Comparison of ENCODE assay signal across 31 cellular contexts in the genomic region with DNA sequence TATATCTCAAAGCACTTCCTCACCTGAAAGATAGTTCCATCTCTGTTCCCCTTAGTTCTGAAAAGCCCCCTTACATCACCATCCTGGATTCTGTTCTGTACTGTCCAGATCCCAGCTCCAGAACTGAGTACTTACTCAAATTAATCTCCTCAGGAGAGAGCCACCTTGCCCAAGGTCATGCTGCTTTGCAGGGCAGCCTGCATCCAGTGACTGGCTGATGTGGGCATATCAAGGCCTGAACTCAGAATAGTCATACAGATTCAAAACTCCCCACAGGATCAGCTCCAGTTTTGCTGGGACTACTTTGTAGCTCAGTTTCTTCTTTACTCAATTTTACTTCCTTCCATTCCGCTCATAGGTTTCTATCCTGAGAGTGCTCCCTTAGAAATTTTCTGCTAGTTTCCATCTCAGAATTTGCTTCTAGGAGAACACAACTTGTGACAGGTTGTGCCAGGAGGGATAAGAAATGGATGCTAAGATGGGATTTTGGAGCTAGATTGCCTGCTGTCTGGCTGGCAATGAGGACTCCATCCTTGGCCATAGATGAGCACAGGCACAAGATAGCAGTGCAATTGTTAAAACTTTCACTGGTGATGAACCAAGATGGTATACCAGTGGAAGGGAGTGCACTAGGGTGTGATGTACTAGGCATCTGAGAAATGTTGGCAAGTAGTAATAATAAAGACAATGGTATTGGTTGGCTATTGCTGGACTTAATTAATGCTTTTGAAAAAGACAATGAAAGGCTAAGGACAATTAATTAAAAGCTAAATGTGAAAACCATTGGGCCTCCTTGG. TPM values are rescaled to one million over a fixed set of nuclear protein-coding genes. Genes with fewer than 3 reads are reported as not detected.
DNase-seq lines count a peak whose midpoint lies in the region; ATAC-seq, FAIRE-seq and TF ChIP-seq lines count a peak whose summit lies in the region.
"Had no signal": no experiment of that assay in that cellular context is flagged by ENCODE, and none has a peak within 500 bp of the region (broad histone marks: within the 10 kb centered on the region; RNA-seq: fewer than 3 reads in every experiment).

No MANE protein-coding gene starts in this region.

- H3K4me1 Mint-ChIP-seq in activated T-cell treated with anti-CD3 and anti-CD28 coated beads, Interleukin-2, amount 50 U/mL, for 24 hours (ENCODE audit: low read depth): peaks cover 30% of the 10 kb centered on the region
- H3K4me1 Mint-ChIP-seq in neural progenitor cell: peaks cover 11% of the 10 kb centered on the region

- DNase-seq in activated T-cell treated with anti-CD3 and anti-CD28 coated beads, Interleukin-2, amount 50 U/mL, for 24 hours: no peak
- no peak for DNase-seq in activated T-cell treated with anti-CD3 and anti-CD28 coated beads, Interleukin-2, amount 50 U/mL, for 48 hours
- no peak for DNase-seq in GM12891 (ENCODE audit: insufficient read length, low spot score)
- DNase-seq in GM12878 (ENCODE audit: low read depth, low spot score): no peak
- no peak for DNase-seq in neural progenitor cell (ENCODE audit: low spot score)
- no peak for DNase-seq in SIG-M5 treated with dmso at 0.1 percent for 504 hours (lab: John Stamatoyannopoulos, UW; ENCODE audit: unreplicated experiment)
- DNase-seq in germinal center (ENCODE audit: low spot score): no peak
- DNase-seq: activated CD4-positive, alpha-beta T cell treated with anti-CD3 and anti-CD28 coated beads, Interleukin-2, amount 50 U/mL, for 4 hours; activated CD4-positive, CD25-positive, alpha-beta regulatory T cell; activated naive CD4-positive, alpha-beta T cell treated with Interleukin-2 at 50 U/mL for 16 hours; amygdala; BE2C; gastrocnemius medialis; GM23248; kidney glomerular epithelial cell; lower lobe of right lung; midbrain; naive B cell; NCI-H1048; NCI-H187; NCI-H446 treated with DMSO at 0.1 percent for 48 hours; NCI-H82; PC-3; SK-N-SH; stimulated activated CD4-positive, alpha-beta T cell treated with anti-CD3 and anti-CD28 coated beads, Interleukin-15, amount 100 ng/mL, for 24 hours; stimulated activated CD4-positive, alpha-beta T cell treated with anti-CD3 and anti-CD28 coated beads, Interleukin-4, amount 100 ng/mL, for 4 hours; substantia nigra had no signal

- no TSS peak for BruUV-seq in GM12878 (replicated peaks; lab: Mats Ljungman, UMichigan)

- no peak overlapping the region for H3K27ac ChIP-seq in GM12878 (ENCODE audit: control insufficient read depth, insufficient read depth)
- no peak overlapping the region for H3K27ac ChIP-seq in neural progenitor cell
- H3K27ac ChIP-seq: gastrocnemius medialis, GM23248, lower lobe of right lung had no signal

- H3K9me3 Mint-ChIP-seq in activated T-cell treated with anti-CD3 and anti-CD28 coated beads, Interleukin-2, amount 50 U/mL, for 24 hours: no peaks in the 10 kb centered on the region
- H3K9me3 Mint-ChIP-seq in neural progenitor cell: no peaks in the 10 kb centered on the region
- H3K9me3 Mint-ChIP-seq: naive B cell; stimulated activated memory B cell treated with anti-CD40 and anti-IgM and Interleukin-4, amounts not matched to agents 10 μg/mL and 1 μg/mL and 100 μg/mL, for 72 hours; type B pancreatic cell had no signal

- RAD21 ChIA-PET in GM12878 (lab: Charles Lee; ENCODE audit: unreplicated experiment): interaction anchor here (0.5 to 3.5 kb wide), 6 partner anchors 13 to 100 kb away, joined by 3 to 22 read pairs (median 3); no protein-coding TSS in a partner anchor

- H3K27me3 ChIP-seq in GM12878 (replicated peaks in 1 of 2; ENCODE audit: control insufficient read depth in 2 of 2, insufficient read depth in 2 of 2, low read length in 1 of 2) (no peaks in the 10 kb centered on the region), neural progenitor cell (no peaks in the 10 kb centered on the region)
- H3K27me3 ChIP-seq: BE2C, gastrocnemius medialis had no signal

- H3K27me3 Mint-ChIP-seq in activated T-cell treated with anti-CD3 and anti-CD28 coated beads, Interleukin-2, amount 50 U/mL, for 24 hours: no peaks in the 10 kb centered on the region
- H3K27me3 Mint-ChIP-seq in neural progenitor cell (ENCODE audit: insufficient read depth, low read depth): peaks cover 8% of the 10 kb centered on the region
- H3K27me3 Mint-ChIP-seq: naive B cell; stimulated activated memory B cell treated with anti-CD40 and anti-IgM and Interleukin-4, amounts not matched to agents 10 μg/mL and 1 μg/mL and 100 μg/mL, for 72 hours had no signal

- H3K4me1 ChIP-seq in GM12878 (ENCODE audit: control insufficient read depth, insufficient read depth, low read length): peaks cover 4% of the 10 kb centered on the region
- H3K4me1 ChIP-seq in neural progenitor cell: no peaks in the 10 kb centered on the region
- H3K4me1 ChIP-seq: BE2C, Caco-2, gastrocnemius medialis had no signal

- intact Hi-C loops in GM12878 (cut with micrococcal nuclease; ENCODE audit: unreplicated experiment): no loop called here

- H3K4me2 ChIP-seq in GM12878 (ENCODE audit: control insufficient read depth, insufficient read depth) (no peak overlapping the region), neural progenitor cell (no peak overlapping the region)
- H3K4me2 ChIP-seq: SK-N-SH had no signal

- H3K4me3 ChIP-seq in GM12878 (no peak overlapping the region), neural progenitor cell (no peak overlapping the region)
- H3K4me3 ChIP-seq: gastrocnemius medialis, GM23248, lower lobe of right lung had no signal

- H3K36me3 Mint-ChIP-seq in activated T-cell treated with anti-CD3 and anti-CD28 coated beads, Interleukin-2, amount 50 U/mL, for 24 hours (ENCODE audit: low read depth): peaks cover 60% of the 10 kb centered on the region
- H3K36me3 Mint-ChIP-seq in neural progenitor cell: no peaks in the 10 kb centered on the region
- H3K36me3 Mint-ChIP-seq: type B pancreatic cell had no signal

- H4K20me1 ChIP-seq in GM12878 (ENCODE audit: control insufficient read depth, insufficient read depth) (peaks cover 9% of the 10 kb centered on the region; the same call in 1 of the 2 replicates), neural progenitor cell (ENCODE audit: low read depth) (no peaks in the 10 kb centered on the region)

- no peak for TF ChIP-seq CTCF in GM12878 (IDR thresholded peaks at IDR 0.05 in 2 of 3, conservative IDR thresholded peaks at IDR 0.05 in 1 of 3; ENCODE audit: control insufficient read depth in 2 of 3, extremely low read depth in 1 of 3, insufficient read depth in 1 of 3, low read depth in 3 of 3, low read length in 3 of 3)
- TF ChIP-seq CTCF in neural progenitor cell (IDR thresholded peaks at IDR 0.05): no peak

- 94% methylated on average over 1 of the region's 1 CpG for WGBS in GM12878 (ENCODE audit: insufficient coverage, insufficient replicate concordance, low lambda C conversion rate, missing lambda C conversion rate)

- H3K36me3 ChIP-seq in GM12878 (ENCODE audit: control insufficient read depth in 2 of 2, insufficient read depth in 2 of 2, low read length in 1 of 2) (peaks cover 17 to 35% of the 10 kb centered on the region in 2 experiments), neural progenitor cell (no peaks in the 10 kb centered on the region)
- H3K36me3 ChIP-seq: BE2C, gastrocnemius medialis had no signal

- no peak for TF ChIP-seq EP300 in GM12878 (IDR thresholded peaks at IDR 0.05; ENCODE audit: borderline replicate concordance in 1 of 2, control insufficient read depth in 1 of 2, low read depth in 2 of 2, low read length in 2 of 2)

- no peaks in the 10 kb centered on the region for H3K9me3 ChIP-seq in GM12878 (replicated peaks; ENCODE audit: control insufficient read depth, insufficient read depth, low read length)
- no peaks in the 10 kb centered on the region for H3K9me3 ChIP-seq in neural progenitor cell (ENCODE audit: low read depth)
- H3K9me3 ChIP-seq: BE2C, Caco-2, gastrocnemius medialis, lower lobe of right lung, SK-N-SH had no signal

- ATAC-seq in GM12878 (peak; percentile 38), HG02588 (IDR thresholded peaks at IDR 0.05; ENCODE audit: unreplicated experiment) (no peak)
- ATAC-seq: gastrocnemius medialis; lower lobe of right lung; PC-3; stimulated activated memory B cell treated with anti-CD40 and anti-IgM and Interleukin-4, amounts not matched to agents 10 μg/mL and 1 μg/mL and 100 μg/mL, for 72 hours had no signal

- H3K9ac ChIP-seq in GM12878 (ENCODE audit: control insufficient read depth, insufficient read depth, low read length) (no peak overlapping the region), neural progenitor cell (no peak overlapping the region)
- H3K9ac ChIP-seq: GM23248, SK-N-SH had no signal

- H3K79me2 ChIP-seq in GM12878 (ENCODE audit: control insufficient read depth, insufficient read depth, low read length) (peaks cover 21% of the 10 kb centered on the region), neural progenitor cell (ENCODE audit: low read depth) (no peaks in the 10 kb centered on the region)

- in situ Hi-C loops in GM12878 (cut with MboI): no loop called here

- no peak overlapping the region for H2AFZ ChIP-seq in GM12878 (ENCODE audit: control insufficient read depth, low read depth, low read length)
- H2AFZ ChIP-seq in neural progenitor cell (replicated peaks): no peak overlapping the region
- H2AFZ ChIP-seq: GM23248 had no signal

- H3K27ac Mint-ChIP-seq in activated T-cell treated with anti-CD3 and anti-CD28 coated beads, Interleukin-2, amount 50 U/mL, for 24 hours: peak overlapping the region; percentile 82
- H3K27ac Mint-ChIP-seq in neural progenitor cell: peak overlapping the region; percentile 67
- H3K27ac Mint-ChIP-seq: stimulated activated memory B cell treated with anti-CD40 and anti-IgM and Interleukin-4, amounts not matched to agents 10 μg/mL and 1 μg/mL and 100 μg/mL, for 72 hours; type B pancreatic cell had no signal

- no peak for TF ChIP-seq RAD21 in GM12878 (IDR thresholded peaks at IDR 0.05; ENCODE audit: insufficient read depth, low read depth, low read length)

- POLR2A ChIA-PET in GM12878 (lab: Charles Lee): interaction anchor here (0.6 to 1.5 kb wide), 4 partner anchors 11 to 206 kb away, joined by 3 to 6 read pairs (median 5); no protein-coding TSS in a partner anchor

- CTCF ChIA-PET in GM12878 (lab: Yijun Ruan, JAX): interaction anchor here (1.2 to 4.2 kb wide), 7 partner anchors 9 to 118 kb away, joined by 4 to 23 read pairs (median 6); no protein-coding TSS in a partner anchor

- FAIRE-seq in GM12891 (lab: Jason Lieb, UNC) (no peak), GM12878 (lab: Jason Lieb, UNC) (no peak)

- TF ChIP-seq POLR2A in GM12891 (IDR thresholded peaks at IDR 0.05; ENCODE audit: low read depth, low read length) (peak; percentile 74; the same call in 1 of the 2 replicates), GM12878 (IDR thresholded peaks at IDR 0.05; ENCODE audit: low read depth, low read length) (no peak; the same call in 1 of the 2 replicates)

- SMC1A ChIA-PET in GM12878 (lab: Charles Lee; ENCODE audit: uncharacterized antibody, unreplicated experiment): interaction anchor here (0.7 to 6.8 kb wide), 15 partner anchors 9 to 100 kb away, joined by 3 to 57 read pairs (median 3); no protein-coding TSS in a partner anchor

- no peaks in the 10 kb centered on the region for H3F3A ChIP-seq in neural progenitor cell (ENCODE audit: low read depth)

- no peak overlapping the region for H3K4me3 Mint-ChIP-seq in activated T-cell treated with anti-CD3 and anti-CD28 coated beads, Interleukin-2, amount 50 U/mL, for 24 hours
- H3K4me3 Mint-ChIP-seq in neural progenitor cell: no peak overlapping the region
- H3K4me3 Mint-ChIP-seq: naive B cell; stimulated activated memory B cell treated with anti-CD40 and anti-IgM and Interleukin-4, amounts not matched to agents 10 μg/mL and 1 μg/mL and 100 μg/mL, for 72 hours; type B pancreatic cell had no signal

RNA-seq across cellular contexts. Expression of a gene that starts 17.3 kb away (rescaled TPM):
- 1,164 TPM for polyA plus RNA-seq in GM12891 (2012; ENCODE audit: low read depth, missing spikeins)
- 1,218 and 1,450 TPM in 2 replicates for total RNA-seq in GM12878 (2013; cell fraction: nucleolus; rRNA removed)
- total RNA-seq in GM12878 (2014; rRNA removed) (782 and 1,043 TPM in 2 replicates), GM12878 (2014; rRNA removed; fragmentation: Illumina TruSeq; extraction: Trizol) (937 and 1,023 TPM in 2 replicates), GM12878 (2021) (658 and 735 TPM in 2 replicates), neural progenitor cell (ENCODE audit: low replicate concordance) (not detected in 2 replicates)
- polyA plus RNA-seq in GM12878 (2011; ENCODE audit: low read depth): 580 TPM
- polyA plus RNA-seq in GM12878 (2011; rRNA removed) (2,414 and 3,245 TPM in 2 replicates), GM12878 (2014; fragmentation: Illumina TruSeq; extraction: Trizol) (1,121 and 1,510 TPM in 2 replicates), GM12878 (2014; fragmentation: Nextera tagmentation; extraction: Ambion mirVana) (1,000 to 10,000 TPM; 1,115 to 1,176 TPM), GM12878 (2014; rRNA removed) (687 and 833 TPM in 2 replicates), GM12878 (2016; fragmentation: Nextera tagmentation; extraction: Ambion mirVana) (100 to 1,000 TPM; 382 to 384 TPM)
- 1,183 and 1,837 TPM in 2 replicates for polyA plus RNA-seq in GM12878 (2011; cell fraction: cytosol; rRNA removed)
- 432 and 624 TPM in 2 replicates for polyA plus RNA-seq in GM12878 (2011; cell fraction: nucleus; rRNA removed)
- polyA plus RNA-seq in GM12878 (2012): 946 and 1,192 TPM in 2 replicates
- 1,110 and 1,251 TPM in 2 replicates for polyA minus RNA-seq in GM12878 (2011; rRNA and poly(A)+ RNA removed)
- 439 and 473 TPM in 2 replicates for polyA minus RNA-seq in GM12878 (2011; cell fraction: cytosol; rRNA and poly(A)+ RNA removed)
- polyA minus RNA-seq in GM12878 (2011; cell fraction: nucleus; rRNA and poly(A)+ RNA removed): 84.3 and 111 TPM in 2 replicates
- total RNA-seq: Caco-2 had no signal

RNA-seq across cellular contexts. Expression of a gene that starts 18.8 kb away (rescaled TPM):
- 19.7 TPM for polyA plus RNA-seq in GM12891 (2012; ENCODE audit: low read depth, missing spikeins)
- 6.5 and 10.8 TPM in 2 replicates for total RNA-seq in GM12878 (2013; cell fraction: nucleolus; rRNA removed)
- total RNA-seq in GM12878 (2014; rRNA removed) (17.2 and 19.2 TPM in 2 replicates), GM12878 (2014; rRNA removed; fragmentation: Illumina TruSeq; extraction: Trizol) (16.8 and 17.0 TPM in 2 replicates), GM12878 (2021) (26.4 and 29.0 TPM in 2 replicates), neural progenitor cell (ENCODE audit: low replicate concordance) (35.7 and 56.0 TPM in 2 replicates)
- 10.1 TPM for polyA plus RNA-seq in GM12878 (2011; ENCODE audit: low read depth)
- polyA plus RNA-seq in GM12878 (2011; rRNA removed) (24.7 and 44.2 TPM in 2 replicates), GM12878 (2014; fragmentation: Illumina TruSeq; extraction: Trizol) (31.0 and 44.8 TPM in 2 replicates), GM12878 (2014; fragmentation: Nextera tagmentation; extraction: Ambion mirVana) (10 to 100 TPM; 21.3 to 30.9 TPM), GM12878 (2014; rRNA removed) (22.4 and 23.3 TPM in 2 replicates), GM12878 (2016; fragmentation: Nextera tagmentation; extraction: Ambion mirVana) (10 to 100 TPM; 70.9 to 72.3 TPM)
- 4.7 and 5.8 TPM in 2 replicates for polyA plus RNA-seq in GM12878 (2011; cell fraction: cytosol; rRNA removed)
- 4.8 and 5.5 TPM in 2 replicates for polyA plus RNA-seq in GM12878 (2011; cell fraction: nucleus; rRNA removed)
- 19.2 and 25.9 TPM in 2 replicates for polyA plus RNA-seq in GM12878 (2012)
- 3.6 and 4.8 TPM in 2 replicates for polyA minus RNA-seq in GM12878 (2011; rRNA and poly(A)+ RNA removed)
- 4.9 and 9.0 TPM in 2 replicates for polyA minus RNA-seq in GM12878 (2011; cell fraction: cytosol; rRNA and poly(A)+ RNA removed)
- polyA minus RNA-seq in GM12878 (2011; cell fraction: nucleus; rRNA and poly(A)+ RNA removed): 1.6 TPM in 2 replicates

Comparison
In these comparisons a context has a peak if more than half of its experiments do, and no peak if none do; other contexts are left out.
1. RNA of a gene that starts 17.3 kb away (total RNA-seq): 658 to 1,450 TPM in GM12878; not detected in neural progenitor cell; every median in the first group is over 100 times any median in the second.